Comparison of ENCODE assay signal across 8 cellular contexts in the genomic region with DNA sequence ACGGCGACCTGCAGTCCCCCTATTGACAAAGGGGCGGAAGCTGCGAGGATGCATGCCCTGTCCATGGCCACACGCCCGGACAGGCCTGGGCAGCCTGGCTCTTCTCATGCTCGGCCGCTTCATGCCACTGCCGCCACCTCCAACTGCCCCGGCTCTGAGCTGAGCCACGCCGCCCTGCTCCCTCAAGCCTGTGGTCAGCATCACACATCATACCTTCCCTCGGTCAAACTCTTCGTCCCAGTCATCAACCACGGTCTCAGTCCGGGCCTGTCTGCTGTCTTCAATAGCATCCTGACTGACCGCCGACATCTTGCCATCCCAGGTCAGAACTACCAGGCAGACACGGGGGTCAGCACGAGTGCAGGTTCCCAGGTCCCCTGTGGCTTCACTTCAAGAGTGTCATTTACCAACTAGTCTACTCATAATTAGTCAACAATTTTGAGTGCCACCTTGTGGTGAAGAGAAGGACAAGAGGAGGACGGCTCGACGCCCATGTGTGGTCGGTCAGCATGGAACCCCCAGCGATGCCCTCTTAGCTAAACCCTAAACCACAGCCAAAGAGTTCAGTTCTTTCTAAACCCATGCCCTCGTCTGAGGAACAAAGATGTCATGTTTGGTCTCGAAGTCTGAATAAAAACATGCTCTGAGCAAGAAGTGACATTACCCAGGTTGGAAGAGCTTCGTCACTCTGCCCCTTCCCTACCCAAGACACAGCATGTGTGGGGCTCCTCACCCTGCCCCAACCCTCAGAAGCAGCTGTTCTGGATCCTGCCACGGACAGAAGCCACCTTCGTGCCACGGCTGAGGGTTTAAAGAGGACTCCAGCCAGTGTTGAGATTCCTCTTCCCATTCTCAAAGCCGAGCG. TPM values are rescaled to one million over a fixed set of nuclear protein-coding genes. Genes with fewer than 3 reads are reported as not detected.
DNase-seq lines count a peak whose midpoint lies in the region; ATAC-seq and TF ChIP-seq lines count a peak whose summit lies in the region.

No MANE protein-coding gene starts in this region.

- H3K27me3 ChIP-seq in GM23248 (replicated peaks; ENCODE audit: insufficient read depth): no peaks in the 10 kb centered on the region
- H3K27me3 ChIP-seq in stomach: no peaks in the 10 kb centered on the region

- CTCF ChIA-PET in activated CD8-positive, alpha-beta T cell treated with anti-CD3 and anti-CD28 coated beads, Interleukin-2, amount 10 ng/mL, durations not matched to agents 7 days and 5 days (lab: Charles Lee): interaction anchor here (0.6 to 3.1 kb wide), 12 partner anchors 10 to 482 kb away, joined by 3 to 14 read pairs (median 4); no protein-coding TSS in a partner anchor

- H3F3A ChIP-seq in GM23248 (ENCODE audit: insufficient read depth): no peaks in the 10 kb centered on the region; the same call in 1 of the 2 replicates

- WGBS in GM23248 (ENCODE audit: low coverage in 1 of 2, low lambda C conversion rate in 2 of 2, missing lambda C conversion rate in 2 of 2), 2 experiments: 79 to 80% methylated on average over 32 to 33 of the region's 33 CpGs
- 72 to 80% (median 75%) methylated on average over 24 to 33 of the region's 33 CpGs for WGBS in stomach, 5 donors

- H3K36me3 ChIP-seq in GM23248 (ENCODE audit: low read depth): peaks cover 44% of the 10 kb centered on the region
- H3K36me3 ChIP-seq in stomach: peaks cover 48 to 99% (median 94%) of the 10 kb centered on the region in 4 donors

- H3K4me2 ChIP-seq in GM23248 (ENCODE audit: unreplicated experiment): no peak overlapping the region

- peaks cover 86 to 94% of the 10 kb centered on the region in 2 donors for H3K36me3 Mint-ChIP-seq in CD14-positive monocyte
- peaks cover 79% of the 10 kb centered on the region for H3K36me3 Mint-ChIP-seq in activated CD8-positive, alpha-beta T cell treated with anti-CD3 and anti-CD28 coated beads, Interleukin-2, amount 10 ng/mL, durations not matched to agents 7 days and 5 days (ENCODE audit: low read depth)

- peaks cover 22% of the 10 kb centered on the region; the same call in 1 of the 2 replicates for H3K79me2 ChIP-seq in GM23248 (ENCODE audit: insufficient read depth)

- H3K27me3 Mint-ChIP-seq in CD14-positive monocyte (ENCODE audit: low read depth in 3 of 3): peaks cover 0 to 1% (median 0%) of the 10 kb centered on the region in 3 donors
- no peaks in the 10 kb centered on the region for H3K27me3 Mint-ChIP-seq in activated CD8-positive, alpha-beta T cell treated with anti-CD3 and anti-CD28 coated beads, Interleukin-2, amount 10 ng/mL, durations not matched to agents 7 days and 5 days (ENCODE audit: low read depth)

- TF ChIP-seq POLR2A in stomach (IDR thresholded peaks at IDR 0.05): no peak

- TF ChIP-seq CTCF in CD14-positive monocyte (IDR thresholded peaks at IDR 0.05): peak; percentile 56
- peak in 5 of 7 experiments; percentile 32 to 47 (median 42) for TF ChIP-seq CTCF in stomach (IDR thresholded peaks at IDR 0.05)

- peak overlapping the region in 4 of 7 donors; percentile 22 to 83 (median 80) for H3K27ac Mint-ChIP-seq in CD14-positive monocyte
- H3K27ac Mint-ChIP-seq in activated CD8-positive, alpha-beta T cell treated with anti-CD3 and anti-CD28 coated beads, Interleukin-2, amount 10 ng/mL, durations not matched to agents 7 days and 5 days: peak overlapping the region; percentile 74

- no peak for DNase-seq in CD14-positive monocyte (ENCODE audit: low spot score)
- DNase-seq in GM23248: peak; percentile 58
- no peak for DNase-seq in activated CD8-positive, alpha-beta T cell treated with anti-CD3 and anti-CD28 coated beads, Interleukin-2, amount 10 ng/mL, durations not matched to agents 7 days and 5 days
- peak; percentile 32 for DNase-seq in left ventricle myocardium superior
- DNase-seq in stomach: no peak
- DNase-seq in putamen (ENCODE audit: low spot score): no peak
- no peak for DNase-seq in COLO668 (lab: John Stamatoyannopoulos, UW; ENCODE audit: unreplicated experiment)
- no peak for DNase-seq in SK-N-DZ (ENCODE audit: low spot score)

- H3K9me2 ChIP-seq in GM23248 (ENCODE audit: insufficient read depth): no peaks in the 10 kb centered on the region

- POLR2A ChIA-PET in activated CD8-positive, alpha-beta T cell treated with anti-CD3 and anti-CD28 coated beads, Interleukin-2, amount 10 ng/mL, durations not matched to agents 7 days and 5 days (lab: Charles Lee): no interaction called here

- no peak overlapping the region for H3K4me3 ChIP-seq in GM23248
- no peak overlapping the region for H3K4me3 ChIP-seq in stomach

- TF ChIP-seq EP300 in stomach (IDR thresholded peaks at IDR 0.05): no peak

- H3K4me1 ChIP-seq in GM23248 (ENCODE audit: insufficient read depth) (0 out of 2 replicates have a peak, but pooled peaks cover 12% of the 10 kb centered on the region), stomach (peaks cover 5 to 49% (median 29%) of the 10 kb centered on the region in 4 donors)

- in situ Hi-C loops in GM23248 (cut with MboI): loop anchor here (10.0 kb wide), 1 partner anchor 64 kb away; no protein-coding TSS in a partner anchor

- H3K9me3 ChIP-seq in GM23248 (ENCODE audit: low read depth) (no peaks in the 10 kb centered on the region), stomach (no peaks in the 10 kb centered on the region)

- no peak overlapping the region for H3K4me3 Mint-ChIP-seq in CD14-positive monocyte
- H3K4me3 Mint-ChIP-seq in activated CD8-positive, alpha-beta T cell treated with anti-CD3 and anti-CD28 coated beads, Interleukin-2, amount 10 ng/mL, durations not matched to agents 7 days and 5 days: no peak overlapping the region

- no peak for ATAC-seq in activated CD8-positive, alpha-beta T cell treated with anti-CD3 and anti-CD28 coated beads, Interleukin-2, amount 10 ng/mL, durations not matched to agents 7 days and 5 days
- ATAC-seq in left ventricle myocardium superior: peak; percentile 32

- intact Hi-C loops in CD14-positive monocyte (cut with micrococcal nuclease) (no loop called here), left ventricle myocardium superior (cut with micrococcal nuclease) (no loop called here), stomach (cut with DNase I; ENCODE audit: low total_unique reads) (loop anchor here (10.0 kb wide), 1 partner anchor 304 kb away; no protein-coding TSS in a partner anchor)

- peaks cover 14% of the 10 kb centered on the region for H3K4me1 Mint-ChIP-seq in CD14-positive monocyte
- H3K4me1 Mint-ChIP-seq in activated CD8-positive, alpha-beta T cell treated with anti-CD3 and anti-CD28 coated beads, Interleukin-2, amount 10 ng/mL, durations not matched to agents 7 days and 5 days (ENCODE audit: low read depth): peaks cover 43% of the 10 kb centered on the region

- H3K9ac ChIP-seq in GM23248: no peak overlapping the region

- peak overlapping the region; percentile 6; the same call in 1 of the 2 replicates for H3K27ac ChIP-seq in GM23248
- H3K27ac ChIP-seq in stomach: peak overlapping the region in 1 of 5 donors; percentile 27

- no peak overlapping the region for H2AFZ ChIP-seq in GM23248

- H4K20me1 ChIP-seq in GM23248 (ENCODE audit: insufficient read depth): no peaks in the 10 kb centered on the region

- H3K9me3 Mint-ChIP-seq in CD14-positive monocyte: no peaks in the 10 kb centered on the region
- no peaks in the 10 kb centered on the region for H3K9me3 Mint-ChIP-seq in activated CD8-positive, alpha-beta T cell treated with anti-CD3 and anti-CD28 coated beads, Interleukin-2, amount 10 ng/mL, durations not matched to agents 7 days and 5 days (ENCODE audit: insufficient read depth)

RNA-seq across cellular contexts. Expression of a gene that starts 16.9 kb away (rescaled TPM):
- polyA plus RNA-seq in CD14-positive monocyte (10 to 100 TPM; 68.6 to 80.9 TPM), GM23248 (2016; fragmentation: Nextera tagmentation; extraction: Ambion mirVana) (11.7 TPM in 2 replicates), stomach (10 to 100 TPM; 29.6 to 51.5 (median 30.6) TPM)
- total RNA-seq in GM23248 (2014; rRNA removed; shearing (Covaris generic)): 10.4 and 16.8 TPM in 2 replicates
- 100 to 1,000 TPM; 137 to 138 TPM for total RNA-seq in activated CD8-positive, alpha-beta T cell treated with anti-CD3 and anti-CD28 coated beads, Interleukin-2, amount 10 ng/mL, durations not matched to agents 7 days and 5 days
- total RNA-seq in left ventricle myocardium superior (38.0 TPM), stomach (100 to 1,000 TPM in 2 of 5 donors, 10 to 100 TPM in 3; 32.7 to 137 (median 80.2) TPM)
- 36.9 and 43.2 TPM in 2 replicates for polyA plus RNA-seq in SK-N-DZ (2014; cell fraction: cytosol; rRNA removed)
- 62.1 and 102 TPM in 2 replicates for polyA plus RNA-seq in SK-N-DZ (2014; cell fraction: nucleus; rRNA removed)

RNA-seq across cellular contexts. Expression of a gene that starts 41.7 kb away (rescaled TPM):
- polyA plus RNA-seq in CD14-positive monocyte (1 to 10 TPM; 4.4 to 6.1 TPM), GM23248 (2016; fragmentation: Nextera tagmentation; extraction: Ambion mirVana) (19.9 and 22.3 TPM in 2 replicates), stomach (10 to 100 TPM; 14.2 to 20.9 (median 15.3) TPM)
- 30.2 and 35.5 TPM in 2 replicates for total RNA-seq in GM23248 (2014; rRNA removed; shearing (Covaris generic))
- total RNA-seq in activated CD8-positive, alpha-beta T cell treated with anti-CD3 and anti-CD28 coated beads, Interleukin-2, amount 10 ng/mL, durations not matched to agents 7 days and 5 days: 10 to 100 TPM; 67.5 TPM
- total RNA-seq in left ventricle myocardium superior (24.7 TPM), stomach (100 to 1,000 TPM in 1 of 5 donors, 10 to 100 TPM in 4; 33.3 to 106 (median 42.0) TPM)
- 29.6 and 34.0 TPM in 2 replicates for polyA plus RNA-seq in SK-N-DZ (2014; cell fraction: cytosol; rRNA removed)
- polyA plus RNA-seq in SK-N-DZ (2014; cell fraction: nucleus; rRNA removed): 62.2 and 84.2 TPM in 2 replicates

Comparison
In these comparisons a context has a peak if more than half of its experiments do, and no peak if none do; other contexts are left out.
1. DNase-seq: peak in GM23248 (single experiment) and left ventricle myocardium superior (single experiment); none in CD14-positive monocyte (single experiment), activated CD8-positive, alpha-beta T cell treated with anti-CD3 and anti-CD28 coated beads, Interleukin-2, amount 10 ng/mL, durations not matched to agents 7 days and 5 days (single experiment), stomach (single experiment), putamen (single experiment), COLO668 (single experiment) and SK-N-DZ (single experiment).